Comparison of ENCODE assay signal across 21 cellular contexts in genomic region chr1:6271554-6271953, GRCh38. TPM values are rescaled to one million over a fixed set of nuclear protein-coding genes. Genes with fewer than 3 reads are reported as not detected.
A peak's percentile ranks its signal among the peaks of the same experiment; 100 is the strongest.
DNase-seq lines count a peak whose midpoint lies in the region; ATAC-seq and TF ChIP-seq lines count a peak whose summit lies in the region.
"Had no signal": no experiment of that assay in that cellular context is flagged by ENCODE, and none has a peak within 500 bp of the region (broad histone marks: within the 10 kb centered on the region; RNA-seq: fewer than 3 reads in every experiment).

No MANE protein-coding gene starts in this region.

- H3K4me3 ChIP-seq in choroid plexus epithelial cell (ENCODE audit: low read depth, low read length) (no peak overlapping the region), neuronal stem cell (ENCODE audit: low read length in 2 of 2) (no peak overlapping the region), left ventricle myocardium inferior (no peak overlapping the region)
- H3K4me3 ChIP-seq: PC-9, prostate gland had no signal

- H3K79me1 ChIP-seq in neuronal stem cell (ENCODE audit: low read depth, low read length) = peaks cover 5% of the 10 kb centered on the region

- H3K27ac ChIP-seq in neuronal stem cell (replicated peaks; ENCODE audit: low read length) (peak overlapping the region; percentile 45), left ventricle myocardium inferior (replicated peaks) (no peak overlapping the region)
- H3K27ac ChIP-seq: PC-9, prostate gland had no signal

- no peak overlapping the region for H4K91ac ChIP-seq in neuronal stem cell (ENCODE audit: low read depth, low read length, poor library complexity)

- H3K4ac ChIP-seq in neuronal stem cell (ENCODE audit: low read length) = no peak overlapping the region

- H3K27me3 ChIP-seq in neuronal stem cell (ENCODE audit: control insufficient read depth in 3 of 3, insufficient read depth in 3 of 3, low read depth in 1 of 3, low read length in 3 of 3) (no peaks in the 10 kb centered on the region), left ventricle myocardium inferior (ENCODE audit: low read depth) (no peaks in the 10 kb centered on the region)

- H2AFZ ChIP-seq in neuronal stem cell (ENCODE audit: low read length) = no peak overlapping the region
- H2AFZ ChIP-seq: PC-9 had no signal

- no peak overlapping the region for H2BK120ac ChIP-seq in neuronal stem cell (ENCODE audit: low read depth, low read length)

- intact Hi-C loops in left ventricle myocardium inferior (cut with micrococcal nuclease) = no loop called here

- H3K4me1 ChIP-seq in neuronal stem cell (ENCODE audit: control insufficient read depth in 2 of 2, insufficient read depth in 1 of 2, low read depth in 1 of 2, low read length in 2 of 2) (peaks cover 38 to 66% of the 10 kb centered on the region in 2 donors), left ventricle myocardium inferior (peaks cover 23% of the 10 kb centered on the region)
- H3K4me1 ChIP-seq: prostate gland had no signal

- H3K4me2 ChIP-seq in neuronal stem cell (ENCODE audit: insufficient read depth, low read length, poor library complexity, severe bottlenecking) = no peak overlapping the region
- H3K4me2 ChIP-seq: PC-9 had no signal

- TF ChIP-seq CTCF in choroid plexus epithelial cell (conservative IDR thresholded peaks at IDR 0.05; ENCODE audit: low read depth, low read length) (no peak), left ventricle myocardium inferior (IDR thresholded peaks at IDR 0.05; ENCODE audit: borderline replicate concordance) (no peak)

- peaks cover 5 to 25% of the 10 kb centered on the region in 2 donors for H3K36me3 ChIP-seq in neuronal stem cell (replicated peaks in 1 of 2; ENCODE audit: control insufficient read depth in 2 of 2, insufficient read depth in 2 of 2, low read length in 2 of 2)
- H3K36me3 ChIP-seq in left ventricle myocardium inferior = no peaks in the 10 kb centered on the region
- H3K36me3 ChIP-seq: prostate gland had no signal

- peak overlapping the region; percentile 67 for H2AK5ac ChIP-seq in neuronal stem cell (ENCODE audit: low read depth, low read length)

- no peak overlapping the region for H2BK5ac ChIP-seq in neuronal stem cell (ENCODE audit: low read length)

- no peak overlapping the region for H3K9ac ChIP-seq in neuronal stem cell (ENCODE audit: low read depth, low read length, poor library complexity)

- DNase-seq in EL (peak; percentile 17), NCI-H510A (lab: John Stamatoyannopoulos, UW) (peak; percentile 50), choroid plexus epithelial cell (ENCODE audit: low read depth) (peak; percentile 22), neuronal stem cell (ENCODE audit: low spot score) (no peak), HUDEP-2 (lab: John Stamatoyannopoulos, UW; ENCODE audit: unreplicated experiment in 76 of 76) (no peak), left ventricle myocardium inferior (no peak), ecto neural progenitor cell (ENCODE audit: low spot score) (no peak)
- DNase-seq: activated CD4-positive, alpha-beta T cell treated with anti-CD3 and anti-CD28 coated beads for 48 hours; activated CD8-positive, alpha-beta memory T cell treated with anti-CD3 and anti-CD28 coated beads, Interleukin-2, amount 50 U/mL, for 48 hours; activated naive CD4-positive, alpha-beta T cell; MV-4-11; naive B cell; PC-9 had no signal

- ATAC-seq in GM21717 (IDR thresholded peaks at IDR 0.05; ENCODE audit: unreplicated experiment) = no peak
- ATAC-seq: stimulated activated effector memory CD8-positive, alpha-beta T cell treated with anti-CD3 and anti-CD28 coated beads, Interleukin-12 subunit alpha, Interleukin-12 subunit beta, amount 100 ng/mL, for 72 hours had no signal

- no CpG with 5 or more reads among the region's 12 CpGs for WGBS in neuronal stem cell (ENCODE audit: extremely low coverage in 2 of 2, insufficient read length in 2 of 2, insufficient replicate concordance in 1 of 2), 2 donors

- no peak overlapping the region for H2BK15ac ChIP-seq in neuronal stem cell (ENCODE audit: low read length)

- no peak overlapping the region for H3K23ac ChIP-seq in neuronal stem cell (ENCODE audit: low read depth, low read length, poor library complexity)

- no peaks in the 10 kb centered on the region for H3K9me3 ChIP-seq in neuronal stem cell (replicated peaks in 1 of 2; ENCODE audit: control insufficient read depth in 2 of 2, insufficient read depth in 1 of 2, low read depth in 1 of 2, low read length in 2 of 2)
- H3K9me3 ChIP-seq in left ventricle myocardium inferior (replicated peaks) = no peaks in the 10 kb centered on the region
- H3K9me3 ChIP-seq: prostate gland had no signal

- H2BK12ac ChIP-seq in neuronal stem cell (ENCODE audit: low read length) = no peak overlapping the region

- peak overlapping the region; percentile 61 for H3K14ac ChIP-seq in neuronal stem cell (ENCODE audit: low read length)

- H4K8ac ChIP-seq in neuronal stem cell (ENCODE audit: low read depth, low read length) = no peak overlapping the region

- peak overlapping the region; percentile 86 for H3K18ac ChIP-seq in neuronal stem cell (ENCODE audit: low read length)

RNA-seq across cellular contexts. Expression of gene GPR153, which starts 10.7 kb away (rescaled TPM):
- 21.7 TPM for polyA plus RNA-seq in neuronal stem cell (2013, experiment 1 of 2)
- polyA plus RNA-seq in neuronal stem cell (2013, experiment 2 of 2) = 21.5 TPM
- total RNA-seq in left ventricle myocardium inferior = 4.8 TPM

RNA-seq across cellular contexts. Expression of gene HES3, which starts 27.6 kb away (rescaled TPM):
- 0.08 TPM for polyA plus RNA-seq in neuronal stem cell (2013, experiment 1 of 2)
- 0.15 TPM for polyA plus RNA-seq in neuronal stem cell (2013, experiment 2 of 2)
- total RNA-seq in left ventricle myocardium inferior = not detected
- total RNA-seq: epithelial cell of proximal tubule, H4, lower leg skin, PC-9, prostate gland had no signal
- polyA plus RNA-seq: IgD-negative memory B cell, thymus had no signal

RNA-seq across cellular contexts. Expression of gene ICMT, which starts 35.8 kb away (rescaled TPM):
- polyA plus RNA-seq in neuronal stem cell (2013, experiment 1 of 2) = 38.1 TPM
- 38.5 TPM for polyA plus RNA-seq in neuronal stem cell (2013, experiment 2 of 2)
- 70.3 TPM for total RNA-seq in left ventricle myocardium inferior

Comparison
In these comparisons a context has a peak if more than half of its experiments do, and no peak if none do; other contexts are left out.
1. DNase-seq: peak in EL (single experiment), NCI-H510A (single experiment) and choroid plexus epithelial cell (single experiment); none in neuronal stem cell (single experiment), HUDEP-2 (0 of 76), left ventricle myocardium inferior (single experiment) and ecto neural progenitor cell (single experiment).